ENCODE assay signal across 17 cellular contexts in genomic region chr15:75019916-75020315, GRCh38. TPM values are rescaled to one million over a fixed set of nuclear protein-coding genes. Genes with fewer than 3 reads are reported as not detected.
DNase-seq lines count a peak whose midpoint lies in the region; ATAC-seq, FAIRE-seq and TF ChIP-seq lines count a peak whose summit lies in the region.
"Had no signal": no experiment of that assay in that cellular context is flagged by ENCODE, and none has a peak within 500 bp of the region (broad histone marks: within the 10 kb centered on the region; RNA-seq: fewer than 3 reads in every experiment).

No MANE protein-coding gene starts in this region.

- no peaks in the 10 kb centered on the region for H3K9me3 Mint-ChIP-seq in stimulated activated effector memory CD8-positive, alpha-beta T cell treated with anti-CD3 and anti-CD28 coated beads, Interleukin-12 subunit alpha, Interleukin-12 subunit beta, amount 100 ng/mL, for 72 hours
- H3K9me3 Mint-ChIP-seq: CD4-positive, alpha-beta T cell; IgD-negative memory B cell had no signal

- ATAC-seq in stimulated activated effector memory CD8-positive, alpha-beta T cell treated with anti-CD3 and anti-CD28 coated beads, Interleukin-12 subunit alpha, Interleukin-12 subunit beta, amount 100 ng/mL, for 72 hours: no peak
- no peak for ATAC-seq in GM19452 (IDR thresholded peaks at IDR 0.05; ENCODE audit: unreplicated experiment)

- DNase-seq in DMS 273 (lab: John Stamatoyannopoulos, UW; ENCODE audit: unreplicated experiment) (peak; percentile 25), DMS 273 treated with DMSO at 0.1 percent for 48 hours (lab: John Stamatoyannopoulos, UW) (no peak), LHCN-M2 (ENCODE audit: low read depth) (peak; percentile 62), kidney (peak; percentile 47), NCI-H2107 treated with DMSO at 0.1 percent for 48 hours (lab: John Stamatoyannopoulos, UW; ENCODE audit: unreplicated experiment) (no peak), dermis blood vessel endothelial cell (no peak)
- DNase-seq in stimulated activated effector memory CD8-positive, alpha-beta T cell treated with anti-CD3 and anti-CD28 coated beads, Interleukin-12 subunit alpha, Interleukin-12 subunit beta, amount 100 ng/mL, for 72 hours (ENCODE audit: low spot score in 2 of 2): no peak
- DNase-seq: C1 segment of cervical spinal cord; CD4-positive, alpha-beta T cell; DND-41; GDM1; GM23248 had no signal

- H3K4me1 ChIP-seq in kidney (ENCODE audit: control insufficient read depth in 1 of 2, insufficient read depth in 1 of 2, low read depth in 1 of 2, low read length in 2 of 2): peaks cover 3 to 5% of the 10 kb centered on the region in 2 donors

- H3K36me3 Mint-ChIP-seq in stimulated activated effector memory CD8-positive, alpha-beta T cell treated with anti-CD3 and anti-CD28 coated beads, Interleukin-12 subunit alpha, Interleukin-12 subunit beta, amount 100 ng/mL, for 72 hours: peaks cover 18% of the 10 kb centered on the region
- H3K36me3 Mint-ChIP-seq: IgD-negative memory B cell had no signal

- H3K9me3 ChIP-seq in kidney (ENCODE audit: control insufficient read depth in 1 of 2, low read length in 2 of 2): no peaks in the 10 kb centered on the region

- no peak overlapping the region for H3K4me3 ChIP-seq in kidney (ENCODE audit: low read length in 2 of 2)
- H3K4me3 ChIP-seq: GM23248 had no signal

- H3K4me1 Mint-ChIP-seq in stimulated activated effector memory CD8-positive, alpha-beta T cell treated with anti-CD3 and anti-CD28 coated beads, Interleukin-12 subunit alpha, Interleukin-12 subunit beta, amount 100 ng/mL, for 72 hours: peaks cover 12% of the 10 kb centered on the region

- intact Hi-C loops in kidney (cut with DNase I): no loop called here

- peak overlapping the region; percentile 43 for H3K27ac Mint-ChIP-seq in stimulated activated effector memory CD8-positive, alpha-beta T cell treated with anti-CD3 and anti-CD28 coated beads, Interleukin-12 subunit alpha, Interleukin-12 subunit beta, amount 100 ng/mL, for 72 hours
- H3K27ac Mint-ChIP-seq: CD4-positive, alpha-beta T cell had no signal

- H3K36me3 ChIP-seq in kidney (ENCODE audit: control insufficient read depth in 1 of 2, insufficient read depth in 2 of 2, low read length in 2 of 2): peaks cover 4 to 11% of the 10 kb centered on the region in 2 donors

- H3K4me3 Mint-ChIP-seq in stimulated activated effector memory CD8-positive, alpha-beta T cell treated with anti-CD3 and anti-CD28 coated beads, Interleukin-12 subunit alpha, Interleukin-12 subunit beta, amount 100 ng/mL, for 72 hours: no peak overlapping the region
- H3K4me3 Mint-ChIP-seq: CD4-positive, alpha-beta T cell; IgD-negative memory B cell had no signal

- H3K9ac ChIP-seq in kidney (ENCODE audit: low read length in 2 of 2): no peak overlapping the region
- H3K9ac ChIP-seq: GM23248 had no signal

- FAIRE-seq in kidney (lab: Jason Lieb, UNC): no peak
- FAIRE-seq: GM12892, H54 had no signal

- H3K27ac ChIP-seq in kidney (ENCODE audit: low read depth in 2 of 2, low read length in 2 of 2): no peak overlapping the region
- H3K27ac ChIP-seq: 22Rv1, GM23248 had no signal

- no peak for TF ChIP-seq CTCF in kidney (IDR thresholded peaks at IDR 0.05; ENCODE audit: borderline replicate concordance, extremely low read depth, insufficient read depth)

RNA-seq across cellular contexts. Expression of gene PPCDC, which starts 3.5 kb away (rescaled TPM):
- total RNA-seq in LHCN-M2 (2014; rRNA removed) (21.1 and 22.8 TPM in 2 replicates), kidney (16.3 TPM), dermis blood vessel endothelial cell (14.0 and 14.5 TPM in 2 replicates)
- polyA plus RNA-seq in LHCN-M2 (2012): 8.9 TPM
- 25.3 TPM for polyA plus RNA-seq in kidney (ENCODE audit: insufficient read depth, low read depth, low replicate concordance)

RNA-seq across cellular contexts. Expression of gene SCAMP5, which starts 24.6 kb away (rescaled TPM):
- total RNA-seq in LHCN-M2 (2014; rRNA removed) (0.51 and 0.98 TPM in 2 replicates), kidney (13.4 TPM), dermis blood vessel endothelial cell (9.5 and 11.6 TPM in 2 replicates)
- 1.6 TPM for polyA plus RNA-seq in LHCN-M2 (2012)
- polyA plus RNA-seq in kidney (ENCODE audit: insufficient read depth, low read depth, low replicate concordance): 29.5 TPM

Comparison
In these comparisons a context has a peak if more than half of its experiments do, and no peak if none do; other contexts are left out.
1. DNase-seq: peak in DMS 273 (single experiment), LHCN-M2 (single experiment) and kidney (single experiment); none in DMS 273 treated with DMSO at 0.1 percent for 48 hours (single experiment), stimulated activated effector memory CD8-positive, alpha-beta T cell treated with anti-CD3 and anti-CD28 coated beads, Interleukin-12 subunit alpha, Interleukin-12 subunit beta, amount 100 ng/mL, for 72 hours (0 of 2), NCI-H2107 treated with DMSO at 0.1 percent for 48 hours (single experiment) and dermis blood vessel endothelial cell (single experiment).